Comparison of ENCODE assay signal across 26 cellular contexts in the genomic region with DNA sequence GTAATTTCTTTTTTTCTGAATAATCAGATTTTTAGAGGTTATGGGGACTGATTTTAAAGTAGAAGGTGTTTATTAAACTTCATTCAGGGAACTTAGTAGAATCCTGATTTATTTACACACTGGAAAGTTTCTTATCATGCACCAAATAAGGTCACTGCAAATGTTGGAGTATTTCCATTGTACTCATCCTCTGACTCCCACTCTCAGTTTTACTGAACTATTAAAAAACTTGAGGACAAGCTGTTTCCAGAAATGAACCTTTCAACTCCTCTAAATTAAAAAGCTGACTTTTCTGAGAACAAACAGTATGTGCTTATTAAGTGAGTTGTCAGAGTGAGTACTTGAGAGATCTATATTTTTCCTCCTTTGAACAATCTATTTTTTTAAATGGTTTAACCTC.
"Had no signal": no experiment of that assay in that cellular context is flagged by ENCODE, and none has a peak within 500 bp of the region (broad histone marks: within the 10 kb centered on the region; RNA-seq: fewer than 3 reads in every experiment).

No MANE protein-coding gene starts in this region.

- H3K4me1 Mint-ChIP-seq: activated B cell treated with CpG ODN at 0.5 μM for 24 hours; activated CD4-positive, alpha-beta T cell treated with anti-CD3 and anti-CD28 coated beads for 36 hours; activated T-helper 17 cell treated with anti-CD3 and anti-CD28 coated beads, Interleukin-2, amount 50 U/mL, for 72 hours; central memory CD8-positive, alpha-beta T cell had no signal

- H3K36me3 ChIP-seq: ascending aorta, heart left ventricle, lower lobe of right lung, thyroid gland, upper lobe of right lung had no signal

- H3K36me3 Mint-ChIP-seq: activated naive CD4-positive, alpha-beta T cell treated with anti-CD3 and anti-CD28 coated beads, Interleukin-2, amount 50 U/mL, for 72 hours had no signal

- DNase-seq: activated B cell treated with CpG ODN at 0.5 μM for 24 hours; activated CD4-positive, alpha-beta T cell treated with anti-CD3 and anti-CD28 coated beads for 36 hours; activated CD4-positive, alpha-beta T cell treated with anti-CD3 and anti-CD28 coated beads, Interleukin-2, amount 50 U/mL, for 4 hours; activated CD8-positive, alpha-beta memory T cell treated with anti-CD3 and anti-CD28 coated beads for 24 hours; activated CD8-positive, alpha-beta memory T cell treated with anti-CD3 and anti-CD28 coated beads, Interleukin-2, amount 50 U/mL, for 4 hours; activated T-cell treated with anti-CD3 and anti-CD28 coated beads, Interleukin-2, amount 50 U/mL, for 24 hours; effector memory CD4-positive, alpha-beta T cell; heart left ventricle; lower lobe of right lung; mesendoderm; mucosa of descending colon; posterior cingulate gyrus; stimulated activated CD4-positive, alpha-beta T cell treated with anti-CD3 and anti-CD28 coated beads, Interleukin-4, amount 100 ng/mL, for 24 hours; stimulated activated naive CD8-positive, alpha-beta T cell treated with anti-CD3 and anti-CD28 coated beads, Interleukin-15, Interleukin-2, amounts not matched to agents 100 U/mL and 50 U/mL, for 24 hours; T1000; thyroid gland; upper lobe of right lung had no signal

- ATAC-seq: activated CD4-positive, alpha-beta T cell treated with anti-CD3 and anti-CD28 coated beads for 36 hours; activated naive CD4-positive, alpha-beta T cell treated with anti-CD3 and anti-CD28 coated beads, Interleukin-2, amount 50 U/mL, for 72 hours; activated T-helper 17 cell treated with anti-CD3 and anti-CD28 coated beads, Interleukin-2, amount 50 U/mL, for 72 hours; esophagus mucosa; heart left ventricle; lower lobe of right lung; mucosa of descending colon; stimulated activated naive CD8-positive, alpha-beta T cell treated with anti-CD3 and anti-CD28 coated beads, Interleukin-15, Interleukin-2, amounts not matched to agents 100 U/mL and 50 U/mL, for 24 hours; upper lobe of right lung had no signal

- H3K27ac ChIP-seq: ascending aorta, heart left ventricle, lower lobe of right lung, thyroid gland, upper lobe of right lung had no signal

- H3K27me3 Mint-ChIP-seq: activated B cell treated with CpG ODN at 0.5 μM for 24 hours; activated CD4-positive, alpha-beta T cell treated with anti-CD3 and anti-CD28 coated beads for 36 hours; activated T-cell treated with anti-CD3 and anti-CD28 coated beads, Interleukin-2, amount 50 U/mL, for 24 hours; activated T-helper 17 cell treated with anti-CD3 and anti-CD28 coated beads, Interleukin-2, amount 50 U/mL, for 72 hours; central memory CD8-positive, alpha-beta T cell had no signal

- H3K27ac Mint-ChIP-seq: activated B cell treated with CpG ODN at 0.5 μM for 24 hours; activated CD4-positive, alpha-beta T cell treated with anti-CD3 and anti-CD28 coated beads for 36 hours; activated naive CD4-positive, alpha-beta T cell treated with anti-CD3 and anti-CD28 coated beads, Interleukin-2, amount 50 U/mL, for 72 hours; activated T-cell treated with anti-CD3 and anti-CD28 coated beads, Interleukin-2, amount 50 U/mL, for 24 hours; activated T-helper 17 cell treated with anti-CD3 and anti-CD28 coated beads, Interleukin-2, amount 50 U/mL, for 72 hours; T-helper 1 cell treated with Interleukin-12 subunit alpha and Interleukin-12 subunit beta and Interleukin-4 antibody, amounts not matched to agents 30 μg/mL and 1 μg/mL, for 36 hours had no signal

- H3K4me1 ChIP-seq: lower lobe of right lung, thyroid gland, upper lobe of right lung had no signal

- H3K4me3 Mint-ChIP-seq: activated B cell treated with CpG ODN at 0.5 μM for 24 hours; activated CD4-positive, alpha-beta T cell treated with anti-CD3 and anti-CD28 coated beads for 36 hours; activated T-cell treated with anti-CD3 and anti-CD28 coated beads, Interleukin-2, amount 50 U/mL, for 24 hours; activated T-helper 17 cell treated with anti-CD3 and anti-CD28 coated beads, Interleukin-2, amount 50 U/mL, for 72 hours; central memory CD8-positive, alpha-beta T cell; T-helper 1 cell treated with Interleukin-12 subunit alpha and Interleukin-12 subunit beta and Interleukin-4 antibody, amounts not matched to agents 30 μg/mL and 1 μg/mL, for 36 hours had no signal

- H3K4me3 ChIP-seq: ascending aorta, heart left ventricle, lower lobe of right lung, mucosa of descending colon, thyroid gland, upper lobe of right lung had no signal

- H3K9me3 ChIP-seq: ascending aorta, lower lobe of right lung, mucosa of descending colon, thyroid gland, upper lobe of right lung had no signal

- H3K27me3 ChIP-seq: ascending aorta, heart left ventricle, thyroid gland, upper lobe of right lung had no signal

- FAIRE-seq: colon, endothelial cell of umbilical vein, islet of Langerhans had no signal
